In the genomic region with DNA sequence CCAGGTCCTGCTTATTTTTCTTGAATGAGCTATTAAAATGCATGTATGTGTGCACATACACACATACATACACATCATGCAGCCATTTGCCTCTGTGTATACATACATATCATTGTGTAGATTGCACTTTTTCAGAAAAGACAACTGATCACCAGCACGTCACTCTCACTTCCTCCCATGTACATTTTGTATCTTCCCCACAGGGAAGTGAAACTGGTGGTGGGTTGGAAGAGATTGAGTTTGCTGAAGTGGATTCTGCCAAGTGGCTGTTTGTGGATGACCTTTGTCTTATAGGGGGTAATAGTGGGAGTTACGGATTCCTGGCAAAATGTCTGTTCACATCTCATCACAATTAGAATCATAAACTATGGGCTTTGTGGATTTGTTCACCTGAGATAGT, we compare ENCODE assay signal across 8 cellular contexts.
A peak's percentile ranks its signal among the peaks of the same experiment; 100 is the strongest.
DNase-seq lines count a peak whose midpoint lies in the region; ATAC-seq lines count a peak whose summit lies in the region.

No MANE protein-coding gene starts in this region.

- no peak overlapping the region for H3K4me3 ChIP-seq in skeletal muscle tissue (ENCODE audit: low read length in 3 of 3)

- H3K27ac ChIP-seq in skeletal muscle tissue (ENCODE audit: low read depth, low read length), result peak overlapping the region; percentile 51

- H3K9me3 Mint-ChIP-seq in T-helper 1 cell treated with Interleukin-12 subunit alpha and Interleukin-12 subunit beta and Interleukin-4 antibody, amounts not matched to agents 30 μg/mL and 1 μg/mL, for 36 hours, result no peaks in the 10 kb centered on the region

- H3K9me3 ChIP-seq in skeletal muscle tissue (ENCODE audit: control insufficient read depth in 3 of 3, low read length in 3 of 3), result no peaks in the 10 kb centered on the region

- peak; percentile 72 for ATAC-seq in GM18909 (IDR thresholded peaks at IDR 0.05; ENCODE audit: poor library complexity, unreplicated experiment)
- ATAC-seq in HG02943 (IDR thresholded peaks at IDR 0.05; ENCODE audit: low read depth, unreplicated experiment), result peak; percentile 77
- no peak for ATAC-seq in GM18873 (IDR thresholded peaks at IDR 0.05; ENCODE audit: low FRiP score, unreplicated experiment)

- H3K36me3 ChIP-seq in skeletal muscle tissue (ENCODE audit: control insufficient read depth in 3 of 3, insufficient read depth in 3 of 3, low read length in 3 of 3), result no peaks in the 10 kb centered on the region

- H3K4me3 Mint-ChIP-seq in T-helper 1 cell treated with Interleukin-12 subunit alpha and Interleukin-12 subunit beta and Interleukin-4 antibody, amounts not matched to agents 30 μg/mL and 1 μg/mL, for 36 hours, result no peak overlapping the region

- H3K27ac Mint-ChIP-seq in T-helper 1 cell treated with Interleukin-12 subunit alpha and Interleukin-12 subunit beta and Interleukin-4 antibody, amounts not matched to agents 30 μg/mL and 1 μg/mL, for 36 hours, result peak overlapping the region; percentile 16

- H3K27me3 Mint-ChIP-seq in T-helper 1 cell treated with Interleukin-12 subunit alpha and Interleukin-12 subunit beta and Interleukin-4 antibody, amounts not matched to agents 30 μg/mL and 1 μg/mL, for 36 hours (ENCODE audit: low read depth), result no peaks in the 10 kb centered on the region

- H3K4me1 Mint-ChIP-seq in T-helper 1 cell treated with Interleukin-12 subunit alpha and Interleukin-12 subunit beta and Interleukin-4 antibody, amounts not matched to agents 30 μg/mL and 1 μg/mL, for 36 hours (ENCODE audit: low read depth), result peaks cover 29% of the 10 kb centered on the region

- peaks cover 3% of the 10 kb centered on the region for H3K36me3 Mint-ChIP-seq in T-helper 1 cell treated with Interleukin-12 subunit alpha and Interleukin-12 subunit beta and Interleukin-4 antibody, amounts not matched to agents 30 μg/mL and 1 μg/mL, for 36 hours (ENCODE audit: low read depth)

- no peak overlapping the region for H3K9ac ChIP-seq in skeletal muscle tissue (ENCODE audit: low read depth in 1 of 3, low read length in 3 of 3)

- H3K27me3 ChIP-seq in skeletal muscle tissue (ENCODE audit: control insufficient read depth in 3 of 3, insufficient read depth in 3 of 3, low read length in 3 of 3), result no peaks in the 10 kb centered on the region

- no peak for DNase-seq in midbrain (lab: John Stamatoyannopoulos, UW)
- DNase-seq in NCI-H2029 treated with DMSO at 0.1 percent for 48 hours (lab: John Stamatoyannopoulos, UW), result no peak
- no peak for DNase-seq in stimulated activated naive CD4-positive, alpha-beta T cell treated with Interleukin-2 at 50 U/mL for 16 hours (lab: John Stamatoyannopoulos, UW)

- H3K4me1 ChIP-seq in skeletal muscle tissue (ENCODE audit: control insufficient read depth in 3 of 3, insufficient read depth in 3 of 3, low read length in 3 of 3), result peaks cover 2 to 15% (median 12%) of the 10 kb centered on the region in 3 donors
